Comparison of ENCODE assay signal across 29 cellular contexts in genomic region chr10:131912620-131913019, GRCh38. TPM values are rescaled to one million over a fixed set of nuclear protein-coding genes. Genes with fewer than 3 reads are reported as not detected.
DNase-seq lines count a peak whose midpoint lies in the region; ATAC-seq, FAIRE-seq and TF ChIP-seq lines count a peak whose summit lies in the region.
"Had no signal": no experiment of that assay in that cellular context is flagged by ENCODE, and none has a peak within 500 bp of the region (broad histone marks: within the 10 kb centered on the region; RNA-seq: fewer than 3 reads in every experiment).

No MANE protein-coding gene starts in this region.

- WGBS in A549 (ENCODE audit: missing lambda C conversion rate), result 96% methylated on average over 3 of the region's 3 CpGs
- WGBS in H1 (ENCODE audit: extremely low coverage in 1 of 2, insufficient coverage in 1 of 2, insufficient read length in 1 of 2, insufficient replicate concordance in 2 of 2, low coverage in 1 of 2, low lambda C conversion rate in 2 of 2, missing lambda C conversion rate in 1 of 2), 2 experiments, result 84% methylated on average over 3 of the region's 3 CpGs; no CpG with 5 or more reads in 1 of the 2 experiments

- H3K27me3 Mint-ChIP-seq in activated CD4-positive, alpha-beta T cell treated with anti-CD3 and anti-CD28 coated beads, Interleukin-2, amount 10 ng/mL, durations not matched to agents 7 days and 5 days, result no peaks in the 10 kb centered on the region
- no peaks in the 10 kb centered on the region for H3K27me3 Mint-ChIP-seq in activated CD4-positive, alpha-beta T cell treated with anti-CD3 and anti-CD28 coated beads, Interleukin-2, amount 10 ng/mL, durations not matched to agents 24 days and 14 days

- POLR2A ChIA-PET in activated CD4-positive, alpha-beta T cell treated with anti-CD3 and anti-CD28 coated beads, Interleukin-2, amount 10 ng/mL, durations not matched to agents 7 days and 5 days (lab: Charles Lee), result no interaction called here
- POLR2A ChIA-PET in A549 (lab: Yijun Ruan, JAX), result no interaction called here
- POLR2A ChIA-PET in HEK293 (lab: Yijun Ruan, JAX), result no interaction called here
- POLR2A ChIA-PET in H1 (lab: Charles Lee; ENCODE audit: partially characterized antibody), result interaction anchor here (1.1 kb wide), 2 partner anchors 12 to 13 kb away, joined by 3 to 4 read pairs; partner anchors contain the start of gene PPP2R2D

- no peak overlapping the region for H3K27ac ChIP-seq in A549
- H3K27ac ChIP-seq in HEK293 (ENCODE audit: extremely low read depth, low read depth, low read length), result no peak overlapping the region
- no peak overlapping the region for H3K27ac ChIP-seq in H1 (ENCODE audit: low read depth, low read length)
- H3K27ac ChIP-seq: HL-60, RWPE1 had no signal

- H3K56ac ChIP-seq in H1 (replicated peaks; ENCODE audit: insufficient read length, low read depth, low read length), result no peak overlapping the region

- peak overlapping the region; percentile 4 for H3K27ac Mint-ChIP-seq in activated CD4-positive, alpha-beta T cell treated with anti-CD3 and anti-CD28 coated beads, Interleukin-2, amount 10 ng/mL, durations not matched to agents 7 days and 5 days
- no peak overlapping the region for H3K27ac Mint-ChIP-seq in activated CD4-positive, alpha-beta T cell treated with anti-CD3 and anti-CD28 coated beads, Interleukin-2, amount 10 ng/mL, durations not matched to agents 24 days and 14 days

- H3K79me1 ChIP-seq in H1 (ENCODE audit: low read depth, low read length), result peaks cover 31% of the 10 kb centered on the region

- H3K36me3 Mint-ChIP-seq in activated CD4-positive, alpha-beta T cell treated with anti-CD3 and anti-CD28 coated beads, Interleukin-2, amount 10 ng/mL, durations not matched to agents 7 days and 5 days (ENCODE audit: low read depth), result peaks cover 51% of the 10 kb centered on the region
- peaks cover 65% of the 10 kb centered on the region for H3K36me3 Mint-ChIP-seq in activated CD4-positive, alpha-beta T cell treated with anti-CD3 and anti-CD28 coated beads, Interleukin-2, amount 10 ng/mL, durations not matched to agents 24 days and 14 days (ENCODE audit: low read depth)

- H3K4me1 ChIP-seq in A549 (peaks cover 20% of the 10 kb centered on the region), HEK293 (ENCODE audit: control insufficient read depth, insufficient read depth, low read length) (peaks cover 8% of the 10 kb centered on the region; the same call in 1 of the 2 replicates), H1 (replicated peaks in 1 of 4; ENCODE audit: control insufficient read depth in 3 of 4, insufficient read depth in 4 of 4, low read length in 3 of 4) (no peaks in the 10 kb centered on the region)

- no peak overlapping the region for H4K8ac ChIP-seq in H1 (ENCODE audit: extremely low read depth, insufficient read depth, low read length)

- H3K4me2 ChIP-seq in A549, result no peak overlapping the region
- H3K4me2 ChIP-seq in H1 (ENCODE audit: insufficient read depth in 1 of 2, low read depth in 2 of 2, low read length in 2 of 2), result no peak overlapping the region

- FAIRE-seq in A549 (lab: Jason Lieb, UNC) (no peak), H1 (lab: Jason Lieb, UNC) (no peak)
- FAIRE-seq: GM12891, GM19239 had no signal

- peaks cover 42% of the 10 kb centered on the region for H3K4me1 Mint-ChIP-seq in activated CD4-positive, alpha-beta T cell treated with anti-CD3 and anti-CD28 coated beads, Interleukin-2, amount 10 ng/mL, durations not matched to agents 7 days and 5 days
- peaks cover 38% of the 10 kb centered on the region for H3K4me1 Mint-ChIP-seq in activated CD4-positive, alpha-beta T cell treated with anti-CD3 and anti-CD28 coated beads, Interleukin-2, amount 10 ng/mL, durations not matched to agents 24 days and 14 days

- H3K4ac ChIP-seq in H1 (replicated peaks; ENCODE audit: insufficient read length, low read depth, low read length), result no peak overlapping the region

- H3K9me3 ChIP-seq in A549 (no peaks in the 10 kb centered on the region), HEK293 (ENCODE audit: control insufficient read depth, insufficient read depth, low read depth, low read length) (no peaks in the 10 kb centered on the region), H1 (ENCODE audit: insufficient read depth in 2 of 2, low read depth in 1 of 2, low read length in 1 of 2) (no peaks in the 10 kb centered on the region)

- no peak overlapping the region for H2BK120ac ChIP-seq in H1 (replicated peaks; ENCODE audit: low read depth, low read length)

- H3K9ac ChIP-seq in H1 (replicated peaks in 1 of 4; ENCODE audit: extremely low read depth in 1 of 4, low read depth in 3 of 4, low read length in 3 of 4), result no peak overlapping the region

- peaks cover 3% of the 10 kb centered on the region for H3K9me3 Mint-ChIP-seq in activated CD4-positive, alpha-beta T cell treated with anti-CD3 and anti-CD28 coated beads, Interleukin-2, amount 10 ng/mL, durations not matched to agents 7 days and 5 days
- peaks cover 8% of the 10 kb centered on the region for H3K9me3 Mint-ChIP-seq in activated CD4-positive, alpha-beta T cell treated with anti-CD3 and anti-CD28 coated beads, Interleukin-2, amount 10 ng/mL, durations not matched to agents 24 days and 14 days
- H3K9me3 Mint-ChIP-seq: CD8-positive, alpha-beta memory T cell had no signal

- ATAC-seq in A549 (no peak), GM18511 (IDR thresholded peaks at IDR 0.05; ENCODE audit: unreplicated experiment) (no peak), GM18873 (IDR thresholded peaks at IDR 0.05; ENCODE audit: low FRiP score, unreplicated experiment) (no peak)
- ATAC-seq: Panc1 had no signal

- intact Hi-C loops in activated CD4-positive, alpha-beta T cell treated with anti-CD3 and anti-CD28 coated beads, Interleukin-2, amount 10 ng/mL, durations not matched to agents 24 days and 14 days (cut with micrococcal nuclease), result no loop called here

- no peak for TF ChIP-seq EP300 in A549 (IDR thresholded peaks at IDR 0.05)
- TF ChIP-seq EP300 in H1 (IDR thresholded peaks at IDR 0.05; ENCODE audit: borderline replicate concordance in 1 of 2, low read depth in 2 of 2, low read length in 2 of 2), result no peak

- H3K79me2 ChIP-seq in H1 (ENCODE audit: control insufficient read depth in 1 of 2, insufficient read depth in 2 of 2, low read length in 2 of 2), result peaks cover 6 to 91% of the 10 kb centered on the region in 2 experiments

- H2BK12ac ChIP-seq in H1 (ENCODE audit: low read depth, low read length), result no peak overlapping the region

- no peak overlapping the region for H2AK5ac ChIP-seq in H1 (ENCODE audit: low read depth, low read length)

- no peak overlapping the region for H4K91ac ChIP-seq in H1 (replicated peaks; ENCODE audit: insufficient read length, low read length)

- no peak overlapping the region for H3K4me3 Mint-ChIP-seq in activated CD4-positive, alpha-beta T cell treated with anti-CD3 and anti-CD28 coated beads, Interleukin-2, amount 10 ng/mL, durations not matched to agents 7 days and 5 days
- no peak overlapping the region for H3K4me3 Mint-ChIP-seq in activated CD4-positive, alpha-beta T cell treated with anti-CD3 and anti-CD28 coated beads, Interleukin-2, amount 10 ng/mL, durations not matched to agents 24 days and 14 days

- no peak overlapping the region for H2AFZ ChIP-seq in H1 (ENCODE audit: low read length)

- H3K36me3 ChIP-seq in HEK293 (ENCODE audit: control insufficient read depth in 2 of 2, insufficient read depth in 1 of 2, low read length in 2 of 2) (peaks cover 4 to 35% of the 10 kb centered on the region in 2 experiments; a peak in 2 of 3 replicates), H1 (ENCODE audit: control insufficient read depth in 2 of 4, insufficient read depth in 4 of 4, low read length in 3 of 4) (peaks cover 0 to 4% (median 1%) of the 10 kb centered on the region in 4 experiments; a peak in 4 of 8 replicates)

- TF ChIP-seq RAD21 in A549 (conservative IDR thresholded peaks at IDR 0.05 in 1 of 2, IDR thresholded peaks at IDR 0.05 in 1 of 2) (no peak), H1 (IDR thresholded peaks at IDR 0.05 in 1 of 2, conservative IDR thresholded peaks at IDR 0.05 in 1 of 2; ENCODE audit: low read depth in 2 of 2, low read length in 2 of 2) (no peak)

- TF ChIP-seq CTCF in A549 (IDR thresholded peaks at IDR 0.05), result no peak
- no peak for TF ChIP-seq CTCF in HEK293 (tag by site-specific recombination; IDR thresholded peaks at IDR 0.05)
- no peak for TF ChIP-seq CTCF in H1 (IDR thresholded peaks at IDR 0.05; ENCODE audit: control extremely low read depth in 1 of 3, insufficient read depth in 1 of 3, low read depth in 1 of 3, low read length in 3 of 3)

- CTCF ChIA-PET in activated CD4-positive, alpha-beta T cell treated with anti-CD3 and anti-CD28 coated beads, Interleukin-2, amount 10 ng/mL, durations not matched to agents 7 days and 5 days (lab: Charles Lee), result interaction anchor here (1.0 kb wide), 1 partner anchor 9 kb away, joined by 5 read pairs; no protein-coding TSS in a partner anchor
- CTCF ChIA-PET in A549 (lab: Yijun Ruan, JAX), result interaction anchor here (1.1 kb wide), 1 partner anchor 11 kb away, joined by 3 read pairs; no protein-coding TSS in a partner anchor
- CTCF ChIA-PET in HEK293 (lab: Yijun Ruan, JAX), result no interaction called here
- CTCF ChIA-PET in H1 (lab: Charles Lee; ENCODE audit: partially characterized antibody), result interaction anchor here (0.6 to 1.0 kb wide), 2 partner anchors 23 to 981 kb away, joined by 3 read pairs; no protein-coding TSS in a partner anchor

- H4K20me1 ChIP-seq in H1 (replicated peaks in 1 of 2; ENCODE audit: control insufficient read depth in 1 of 2, insufficient read depth in 2 of 2, low read length in 2 of 2), result peaks cover 20 to 42% of the 10 kb centered on the region in 2 experiments

- no peak overlapping the region for H2BK5ac ChIP-seq in H1 (ENCODE audit: low read depth, low read length)

- no peak overlapping the region for H2BK20ac ChIP-seq in H1 (ENCODE audit: low read length)

- peaks cover 3% of the 10 kb centered on the region; the same call in 1 of the 2 replicates for H3K23me2 ChIP-seq in H1 (ENCODE audit: low read depth, low read length)

- H4K5ac ChIP-seq in H1 (ENCODE audit: insufficient read length, low read depth, low read length), result no peak overlapping the region

- TF ChIP-seq POLR2A in A549 (IDR thresholded peaks at IDR 0.05; ENCODE audit: low read length), result no peak
- no peak for TF ChIP-seq POLR2A in H1 (IDR thresholded peaks at IDR 0.05; ENCODE audit: control extremely low read depth in 1 of 2, low read depth in 2 of 2, low read length in 2 of 2)

- H3K27me3 ChIP-seq in H1 (replicated peaks in 1 of 4; ENCODE audit: control insufficient read depth in 3 of 4, extremely low read depth in 1 of 4, insufficient read depth in 3 of 4, low read length in 3 of 4), result no peaks in the 10 kb centered on the region

- H3K4me3 ChIP-seq in A549, result no peak overlapping the region
- H3K4me3 ChIP-seq in HEK293 (ENCODE audit: low read depth, low read length), result no peak overlapping the region
- no peak overlapping the region for H3K4me3 ChIP-seq in H1 (ENCODE audit: extremely low read depth in 1 of 4, insufficient read depth in 2 of 4, low read depth in 3 of 4, low read length in 4 of 4)

- H3K14ac ChIP-seq in H1 (ENCODE audit: insufficient read length), result no peak overlapping the region

- DNase-seq in activated CD4-positive, alpha-beta T cell treated with anti-CD3 and anti-CD28 coated beads, Interleukin-2, amount 10 ng/mL, durations not matched to agents 7 days and 5 days, result no peak
- DNase-seq in activated CD4-positive, alpha-beta T cell treated with anti-CD3 and anti-CD28 coated beads, Interleukin-2, amount 10 ng/mL, durations not matched to agents 24 days and 14 days, result no peak
- no peak for DNase-seq in A549 (ENCODE audit: low read depth in 1 of 2, low spot score in 1 of 2)
- no peak for DNase-seq in H1 (ENCODE audit: low read depth in 1 of 2, low spot score in 2 of 2)
- no peak for DNase-seq in stimulated activated CD4-positive, alpha-beta T cell treated with anti-CD3 and anti-CD28 coated beads, Interleukin-4, amount 100 ng/mL, for 1 hour
- DNase-seq: 8988T, C1 segment of cervical spinal cord, DMS 273 treated with DMSO at 0.1 percent for 48 hours, DMS79, EL, GDM1, Karpas-422, NCI-H1092, NCI-H1417 treated with DMSO at 0.1 percent for 48 hours, NCI-H1694 treated with DMSO at 0.1 percent for 48 hours, NCI-H2081, NCI-H2227 treated with DMSO at 0.1 percent for 48 hours, NCI-H510A, NCI-H69, SHP77 treated with DMSO at 0.1 percent for 48 hours had no signal

- no peak overlapping the region for H3K18ac ChIP-seq in H1 (ENCODE audit: extremely low read depth, low read length)

- no peak overlapping the region for H2BK15ac ChIP-seq in H1 (ENCODE audit: low read length)

- H3K23ac ChIP-seq in H1 (ENCODE audit: insufficient read length), result no peak overlapping the region

RNA-seq across cellular contexts. Expression of gene PPP2R2D, which starts 11.8 kb away (rescaled TPM):
- total RNA-seq in activated CD4-positive, alpha-beta T cell treated with anti-CD3 and anti-CD28 coated beads, Interleukin-2, amount 10 ng/mL, durations not matched to agents 7 days and 5 days, result 10 to 100 TPM; 38.5 to 43.1 TPM
- 33.2 and 36.2 TPM in 2 replicates for total RNA-seq in activated CD4-positive, alpha-beta T cell treated with anti-CD3 and anti-CD28 coated beads, Interleukin-2, amount 10 ng/mL, durations not matched to agents 24 days and 14 days
- polyA plus RNA-seq in A549 (2011; rRNA removed) (31.1 and 36.0 TPM in 2 replicates), A549 (2017; fragmentation: RNase III; extraction: RNeasy Plus Mini Kit Qiagen cat#74134 plus additional on column Dnase treatment) (23.1 to 23.9 TPM (median 23.3 TPM) in 3 replicates), H1 (2011; rRNA removed) (22.8 and 25.4 TPM in 2 replicates)
- 28.4 and 29.8 TPM in 2 replicates for polyA plus RNA-seq in A549 (2012; cell fraction: cytosol; rRNA removed)
- polyA plus RNA-seq in A549 (2012; cell fraction: nucleus; rRNA removed), result 32.4 and 39.2 TPM in 2 replicates
- 37.4 and 43.9 TPM in 2 replicates for polyA minus RNA-seq in A549 (2011; rRNA and poly(A)+ RNA removed)
- 32.8 and 34.1 TPM in 2 replicates for total RNA-seq in H1 (2021; fragmentation: NEBNext Ultra II Directional; extraction: Animal tissue kit (Norgen Biotek cat#: 25700))
- polyA plus RNA-seq in H1 (2011; cell fraction: cytosol; rRNA removed), result 27.9 TPM
- polyA plus RNA-seq in H1 (2011; cell fraction: nucleus; rRNA removed), result 48.3 TPM
- 23.0 to 27.3 TPM (median 25.8 TPM) in 4 replicates for polyA plus RNA-seq in H1 (2012, experiment 1 of 2)
- polyA plus RNA-seq in H1 (2012, experiment 2 of 2), result 17.9 TPM
- polyA plus RNA-seq in H1 (2013, experiment 1 of 2), result 25.0 TPM
- polyA plus RNA-seq in H1 (2013, experiment 2 of 2), result 25.3 TPM
- polyA minus RNA-seq in H1 (2011; rRNA and poly(A)+ RNA removed), result 38.8 and 40.7 TPM in 2 replicates
- 18.9 TPM for polyA minus RNA-seq in H1 (2011; cell fraction: cytosol; rRNA and poly(A)+ RNA removed)
- 42.4 TPM for polyA minus RNA-seq in H1 (2011; cell fraction: nucleus; rRNA and poly(A)+ RNA removed)
